Comparison of ENCODE assay signal across 18 cellular contexts in the genomic region with DNA sequence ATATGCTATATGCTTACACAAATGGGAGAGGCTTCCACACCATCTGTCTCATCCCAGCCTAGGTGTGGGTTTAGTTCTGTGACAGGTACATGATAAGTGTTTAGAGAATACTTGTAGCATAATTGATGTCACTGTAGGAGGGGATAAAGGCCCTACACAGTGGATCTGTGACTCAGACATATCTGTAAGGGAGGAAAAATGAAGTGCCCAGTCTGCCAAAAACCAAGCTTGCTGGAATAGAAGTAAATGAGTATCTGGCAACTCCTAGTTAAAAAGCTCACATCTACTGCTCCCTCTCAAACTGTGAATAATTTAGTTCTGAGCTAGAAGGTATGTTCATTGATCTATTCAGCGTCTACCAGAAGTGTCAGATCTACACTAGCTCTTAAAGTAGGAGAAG. TPM values are rescaled to one million over a fixed set of nuclear protein-coding genes. Genes with fewer than 3 reads are reported as not detected.
DNase-seq lines count a peak whose midpoint lies in the region; TF ChIP-seq lines count a peak whose summit lies in the region.
"Had no signal": no experiment of that assay in that cellular context is flagged by ENCODE, and none has a peak within 500 bp of the region (broad histone marks: within the 10 kb centered on the region; RNA-seq: fewer than 3 reads in every experiment).

No MANE protein-coding gene starts in this region.

- H3K36me3 ChIP-seq in MG63 (no peaks in the 10 kb centered on the region), fibroblast of lung (ENCODE audit: control insufficient read depth, insufficient read depth, low read length) (no peaks in the 10 kb centered on the region)

- no peaks in the 10 kb centered on the region for H3K79me2 ChIP-seq in fibroblast of lung (ENCODE audit: control insufficient read depth, insufficient read depth, low read length)

- H3K4me3 ChIP-seq in MG63 (no peak overlapping the region), fibroblast of lung (replicated peaks in 1 of 4; ENCODE audit: control extremely low read depth in 1 of 4, insufficient read depth in 1 of 4, low read depth in 3 of 4, low read length in 4 of 4) (no peak overlapping the region)

- no peaks in the 10 kb centered on the region for H3K9me3 ChIP-seq in MG63
- H3K9me3 ChIP-seq in fibroblast of lung (ENCODE audit: control insufficient read depth, insufficient read depth, low read depth, low read length) = no peaks in the 10 kb centered on the region

- no peak for TF ChIP-seq CTCF in fibroblast of lung (conservative IDR thresholded peaks at IDR 0.05 in 1 of 2, IDR thresholded peaks at IDR 0.05 in 1 of 2; ENCODE audit: low read depth in 1 of 2, low read length in 2 of 2)

- no peaks in the 10 kb centered on the region for H3K4me1 ChIP-seq in fibroblast of lung (ENCODE audit: control insufficient read depth, extremely low read depth, insufficient read depth, low read length)

- H2AFZ ChIP-seq in fibroblast of lung (ENCODE audit: low read length) = no peak overlapping the region

- no peak overlapping the region for H3K9ac ChIP-seq in fibroblast of lung (ENCODE audit: insufficient read depth, low read length)

- no peak overlapping the region for H3K27ac ChIP-seq in fibroblast of lung (ENCODE audit: insufficient read depth, low read length)
- H3K27ac ChIP-seq: 22Rv1 had no signal

- no peaks in the 10 kb centered on the region for H4K20me1 ChIP-seq in fibroblast of lung (ENCODE audit: control insufficient read depth, extremely low read depth, insufficient read depth, low read length)

- DNase-seq in DMS153 (lab: John Stamatoyannopoulos, UW) (peak; percentile 10), DMS153 treated with DMSO at 0.1 percent for 48 hours (lab: John Stamatoyannopoulos, UW; ENCODE audit: unreplicated experiment) (no peak), MG63 (peak; percentile 8), NCI-H345 treated with DMSO at 0.1 percent for 48 hours (lab: John Stamatoyannopoulos, UW; ENCODE audit: unreplicated experiment) (peak; percentile 32), fibroblast of lung (ENCODE audit: low read depth in 2 of 2) (peak; percentile 9 to 59), CD1c-positive myeloid dendritic cell (ENCODE audit: extremely low spot score) (no peak), HCEC 1CT (no peak), OCI-M1 (lab: John Stamatoyannopoulos, UW) (no peak)
- DNase-seq: Calu3; CD4-positive, alpha-beta memory T cell; GDM1; HFFc6; Karpas-422; NCI-H1105; NCI-H1930; RPMI8226; SIG-M5 had no signal

- no peaks in the 10 kb centered on the region for H3K27me3 ChIP-seq in MG63
- no peaks in the 10 kb centered on the region for H3K27me3 ChIP-seq in fibroblast of lung (ENCODE audit: control insufficient read depth, insufficient read depth, low read length)

- H3K4me2 ChIP-seq in fibroblast of lung (ENCODE audit: extremely low read depth, insufficient read depth, low read length) = no peak overlapping the region

RNA-seq across cellular contexts. Expression of a gene that starts 38.9 kb away (rescaled TPM):
- total RNA-seq in MG63 (2014; rRNA removed; shearing (Covaris generic); ENCODE audit: low replicate concordance) = 14.6 and 32.5 TPM in 2 replicates
- 14.9 and 20.0 TPM in 2 replicates for total RNA-seq in fibroblast of lung
- 7.9 and 9.6 TPM in 2 replicates for polyA plus RNA-seq in fibroblast of lung
- 9.3 and 11.2 TPM in 2 replicates for polyA plus RNA-seq in fibroblast of lung (2012)
- 0.51 and 0.67 TPM in 2 replicates for polyA minus RNA-seq in fibroblast of lung (ENCODE audit: low replicate concordance)

Comparison
In these comparisons a context has a peak if more than half of its experiments do, and no peak if none do; other contexts are left out.
1. DNase-seq: peak in DMS153 (single experiment), MG63 (single experiment), NCI-H345 treated with DMSO at 0.1 percent for 48 hours (single experiment) and fibroblast of lung (2 of 2); none in DMS153 treated with DMSO at 0.1 percent for 48 hours (single experiment), CD1c-positive myeloid dendritic cell (single experiment), HCEC 1CT (single experiment) and OCI-M1 (single experiment).